1 cellular context compared by ENCODE assay signal in the genomic region with DNA sequence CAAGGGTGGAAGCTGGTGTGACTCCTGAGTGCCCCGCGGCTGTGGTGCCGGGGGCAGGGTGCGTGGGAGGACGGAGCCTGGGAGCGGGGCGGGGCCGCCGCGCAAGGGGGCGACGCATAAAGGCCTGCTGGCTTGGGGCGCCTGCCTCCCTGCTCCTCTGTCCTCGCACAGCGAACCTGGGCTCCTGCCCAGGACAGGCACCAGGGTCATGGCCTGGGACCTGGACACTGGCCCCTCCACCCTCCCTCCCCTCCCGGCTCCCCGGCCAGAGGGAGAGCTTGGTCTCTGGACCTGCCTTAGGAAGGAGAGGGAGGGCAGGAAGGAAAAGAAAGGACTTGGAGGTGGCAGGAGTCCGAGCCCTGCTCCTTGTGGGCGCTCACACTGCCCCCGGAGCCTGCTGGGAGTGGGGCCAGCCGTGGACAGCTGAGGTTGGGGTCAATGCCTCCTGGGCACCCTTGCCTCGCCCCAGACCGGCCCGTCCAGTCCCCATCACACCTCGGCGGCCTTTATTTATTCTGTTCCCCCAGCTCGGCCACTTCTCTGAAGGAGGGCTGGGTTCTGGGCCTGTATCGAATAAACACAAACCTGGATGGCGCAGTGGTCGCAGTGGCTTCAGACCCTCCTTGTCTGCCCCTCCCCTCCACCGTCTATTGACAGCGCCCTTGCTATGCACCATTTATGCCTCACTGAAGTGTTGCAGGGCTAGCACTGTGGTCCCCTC.
TF ChIP-seq lines count a peak whose summit lies in the region.

No MANE protein-coding gene starts in this region.

TF ChIP-seq in K562, 482 proteins besides CTCF, POLR2A, EP300 and RAD21:
- TF ChIP-seq, protein P1, sequence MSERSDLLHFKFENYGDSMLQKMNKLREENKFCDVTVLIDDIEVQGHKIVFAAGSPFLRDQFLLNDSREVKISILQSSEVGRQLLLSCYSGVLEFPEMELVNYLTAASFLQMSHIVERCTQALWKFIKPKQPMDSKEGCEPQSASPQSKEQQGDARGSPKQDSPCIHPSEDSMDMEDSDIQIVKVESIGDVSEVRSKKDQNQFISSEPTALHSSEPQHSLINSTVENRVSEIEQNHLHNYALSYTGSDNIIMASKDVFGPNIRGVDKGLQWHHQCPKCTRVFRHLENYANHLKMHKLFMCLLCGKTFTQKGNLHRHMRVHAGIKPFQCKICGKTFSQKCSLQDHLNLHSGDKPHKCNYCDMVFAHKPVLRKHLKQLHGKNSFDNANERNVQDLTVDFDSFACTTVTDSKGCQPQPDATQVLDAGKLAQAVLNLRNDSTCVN (CRISPR knock-in tag; IDR thresholded peaks at IDR 0.05): no peak
- TF ChIP-seq EGR1 (conservative IDR thresholded peaks at IDR 0.05): peak; percentile 53; the same call in 1 of the 2 replicates
